Comparison of ENCODE assay signal across 8 cellular contexts in genomic region chr4:52982246-52982950, GRCh38.
DNase-seq lines count a peak whose midpoint lies in the region; ATAC-seq and TF ChIP-seq lines count a peak whose summit lies in the region.

No MANE protein-coding gene starts in this region.

- H3K27ac ChIP-seq in DND-41 (ENCODE audit: low read length) (no peak overlapping the region), foreskin keratinocyte (no peak overlapping the region)

- H3K36me3 ChIP-seq in DND-41 (ENCODE audit: insufficient read depth, low read length) = no peaks in the 10 kb centered on the region

- no peaks in the 10 kb centered on the region for H3K9me3 ChIP-seq in DND-41 (ENCODE audit: insufficient read depth, low read length, severe bottlenecking)

- peak; percentile 55 for TF ChIP-seq CTCF in DND-41 (IDR thresholded peaks at IDR 0.05; ENCODE audit: borderline replicate concordance, extremely low read depth, low read length, poor library complexity, severe bottlenecking)
- peak; percentile 89 for TF ChIP-seq CTCF in foreskin keratinocyte (conservative IDR thresholded peaks at IDR 0.05)

- no peak for DNase-seq in DND-41
- DNase-seq in M059J (ENCODE audit: low read depth) = peak; percentile 24
- peak; percentile 49 for DNase-seq in SK-MEL-5 (ENCODE audit: low read depth, low spot score)
- DNase-seq in foreskin keratinocyte = peak in 1 of 2 donors; percentile 49
- peak; percentile 52 for DNase-seq in retina
- DNase-seq in posterior cingulate gyrus = no peak
- DNase-seq in activated CD4-positive, alpha-beta T cell treated with anti-CD3 and anti-CD28 coated beads, Interleukin-2, amount 50 U/mL, for 4 hours = no peak

- no peaks in the 10 kb centered on the region for H4K20me1 ChIP-seq in DND-41 (ENCODE audit: insufficient read depth, low read length)

- H3K27me3 ChIP-seq in DND-41 (ENCODE audit: insufficient read depth, low read length, poor library complexity) (no peaks in the 10 kb centered on the region), foreskin keratinocyte (no peaks in the 10 kb centered on the region)

- H3K4me1 ChIP-seq in DND-41 (ENCODE audit: insufficient read depth, low read length) = no peaks in the 10 kb centered on the region
- H3K4me1 ChIP-seq in foreskin keratinocyte = peaks cover 7% of the 10 kb centered on the region

- no peak overlapping the region for H3K9ac ChIP-seq in DND-41 (ENCODE audit: low read depth, low read length)

- no peak overlapping the region for H2AFZ ChIP-seq in DND-41 (ENCODE audit: low read depth, low read length)

- H3K4me2 ChIP-seq in DND-41 (ENCODE audit: insufficient read depth, low read length) = no peak overlapping the region

- H3K4me3 ChIP-seq in DND-41 (ENCODE audit: low read depth in 1 of 2, low read length in 2 of 2) = no peak overlapping the region

- intact Hi-C loops in posterior cingulate gyrus (cut with DNase I) = loop anchor here (2.0 to 5.0 kb wide), 3 partner anchors 394 to 750 kb away; no protein-coding TSS in a partner anchor

- ATAC-seq in DND-41 (ENCODE audit: insufficient read depth, low read depth) (no peak), foreskin keratinocyte (peak; percentile 54), HG02759 (IDR thresholded peaks at IDR 0.05; ENCODE audit: unreplicated experiment) (no peak)

- no peaks in the 10 kb centered on the region for H3K79me2 ChIP-seq in DND-41 (ENCODE audit: insufficient read depth, low read length)

- in situ Hi-C loops in SK-MEL-5 (cut with HindIII; ENCODE audit: low pct_unique_long_range_greater_than_20kb, low sequenced_read_pairs) = no loop called here

Comparison
In these comparisons a context has a peak if more than half of its experiments do, and no peak if none do; other contexts are left out.
1. DNase-seq: peak in M059J (single experiment), SK-MEL-5 (single experiment) and retina (single experiment); none in DND-41 (single experiment), posterior cingulate gyrus (0 of 10) and activated CD4-positive, alpha-beta T cell treated with anti-CD3 and anti-CD28 coated beads, Interleukin-2, amount 50 U/mL, for 4 hours (0 of 2).